ENCODE assay signal across 20 cellular contexts in the genomic region with DNA sequence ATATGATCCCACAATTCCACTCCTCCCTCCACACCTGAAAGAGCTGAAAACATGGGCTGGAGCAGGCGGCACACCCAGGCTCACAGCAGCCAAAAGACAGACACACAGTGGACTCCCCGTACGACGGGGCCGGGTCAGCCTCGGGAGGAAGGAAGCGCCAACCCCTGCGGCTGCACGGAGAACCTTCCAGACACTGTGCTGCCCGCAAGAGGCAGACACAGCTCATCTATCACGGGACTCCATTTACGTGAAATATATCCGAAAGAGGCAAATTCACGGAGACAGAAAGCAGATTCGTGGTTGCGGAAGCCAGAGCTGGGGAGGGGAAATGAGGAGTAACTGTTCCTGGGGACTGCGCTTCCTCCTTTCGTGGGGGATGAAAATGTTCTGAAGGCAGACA.
"Had no signal": no experiment of that assay in that cellular context is flagged by ENCODE, and none has a peak within 500 bp of the region (broad histone marks: within the 10 kb centered on the region; RNA-seq: fewer than 3 reads in every experiment).

No MANE protein-coding gene starts in this region.

- H3K36me3 ChIP-seq: breast epithelium, esophagus squamous epithelium, SJCRH30, suprapubic skin, transverse colon had no signal

- H3K36me3 Mint-ChIP-seq: activated naive CD4-positive, alpha-beta T cell treated with anti-CD3 and anti-CD28 coated beads, Interleukin-2, amount 10 ng/mL, durations not matched to agents 7 days and 5 days; immature natural killer cell; mesothelial cell of epicardium had no signal

- DNase-seq: activated CD4-positive, alpha-beta T cell treated with anti-CD3 and anti-CD28 coated beads, Interleukin-2, amount 50 U/mL, for 4 hours; activated naive CD4-positive, alpha-beta T cell treated with anti-CD3 and anti-CD28 coated beads, Interleukin-2, amount 10 ng/mL, durations not matched to agents 7 days and 5 days; activated naive CD8-positive, alpha-beta T cell treated with anti-CD3 and anti-CD28 coated beads, Interleukin-2, amount 50 U/mL, for 24 hours; effector CD8-positive, alpha-beta T cell; esophagus squamous epithelium; immature natural killer cell; nephron progenitor cell; occipital lobe; SJCRH30; transverse colon had no signal

- H3K27me3 Mint-ChIP-seq: activated naive CD8-positive, alpha-beta T cell treated with anti-CD3 and anti-CD28 coated beads, Interleukin-2, amount 50 U/mL, for 24 hours; activated T-cell treated with anti-CD3 and anti-CD28 coated beads, Interleukin-2, amount 50 U/mL, for 24 hours; stimulated activated naive CD8-positive, alpha-beta T cell treated with anti-CD3 and anti-CD28 coated beads, Interleukin-15, amount 100 ng/mL, for 72 hours had no signal

- H3K27ac Mint-ChIP-seq: activated naive CD4-positive, alpha-beta T cell treated with anti-CD3 and anti-CD28 coated beads, Interleukin-2, amount 10 ng/mL, durations not matched to agents 7 days and 5 days; activated naive CD8-positive, alpha-beta T cell treated with anti-CD3 and anti-CD28 coated beads, Interleukin-2, amount 50 U/mL, for 24 hours; activated T-cell treated with anti-CD3 and anti-CD28 coated beads, Interleukin-2, amount 50 U/mL, for 24 hours; activated T-helper 2 cell treated with anti-CD3 and anti-CD28 coated beads, Interferon-gamma antibody, Interleukin-2, Interleukin-4, amounts not matched to agents 10 μg/mL and 5 μg/mL and 100 μg/mL, durations not matched to agents 14 hours and 24 hours and 36 hours; dendritic cell treated with granulocyte-macrophage colony-stimulating factor and Interleukin-4, amounts not matched to agents 40 ng/mL and 50 ng/mL, for 4 days; immature natural killer cell; mesothelial cell of epicardium; nephron progenitor cell; progenitor cell of endocrine pancreas; stimulated activated naive CD8-positive, alpha-beta T cell treated with anti-CD3 and anti-CD28 coated beads, Interleukin-15, amount 100 ng/mL, for 72 hours; T-helper 1 cell treated with Interleukin-12 subunit alpha and Interleukin-12 subunit beta and Interleukin-4 antibody, amounts not matched to agents 30 μg/mL and 1 μg/mL, for 36 hours had no signal

- H3K4me3 ChIP-seq: breast epithelium, esophagus squamous epithelium, SJCRH30, suprapubic skin, transverse colon had no signal

- H3K4me3 Mint-ChIP-seq: activated naive CD4-positive, alpha-beta T cell treated with anti-CD3 and anti-CD28 coated beads, Interleukin-2, amount 10 ng/mL, durations not matched to agents 7 days and 5 days; activated naive CD8-positive, alpha-beta T cell treated with anti-CD3 and anti-CD28 coated beads, Interleukin-2, amount 50 U/mL, for 24 hours; activated T-cell treated with anti-CD3 and anti-CD28 coated beads, Interleukin-2, amount 50 U/mL, for 24 hours; dendritic cell treated with granulocyte-macrophage colony-stimulating factor and Interleukin-4, amounts not matched to agents 40 ng/mL and 50 ng/mL, for 4 days; immature natural killer cell; mesothelial cell of epicardium; nephron progenitor cell; stimulated activated naive CD8-positive, alpha-beta T cell treated with anti-CD3 and anti-CD28 coated beads, Interleukin-15, amount 100 ng/mL, for 72 hours; T-helper 1 cell treated with Interleukin-12 subunit alpha and Interleukin-12 subunit beta and Interleukin-4 antibody, amounts not matched to agents 30 μg/mL and 1 μg/mL, for 36 hours had no signal

- H3K9me3 Mint-ChIP-seq: activated naive CD4-positive, alpha-beta T cell treated with anti-CD3 and anti-CD28 coated beads, Interleukin-2, amount 10 ng/mL, durations not matched to agents 7 days and 5 days; activated naive CD8-positive, alpha-beta T cell treated with anti-CD3 and anti-CD28 coated beads, Interleukin-2, amount 50 U/mL, for 24 hours; activated T-cell treated with anti-CD3 and anti-CD28 coated beads, Interleukin-2, amount 50 U/mL, for 24 hours; activated T-helper 2 cell treated with anti-CD3 and anti-CD28 coated beads, Interferon-gamma antibody, Interleukin-2, Interleukin-4, amounts not matched to agents 10 μg/mL and 5 μg/mL and 100 μg/mL, durations not matched to agents 14 hours and 24 hours and 36 hours; dendritic cell treated with granulocyte-macrophage colony-stimulating factor and Interleukin-4, amounts not matched to agents 40 ng/mL and 50 ng/mL, for 4 days; immature natural killer cell; mesothelial cell of epicardium; nephron progenitor cell; stimulated activated naive CD8-positive, alpha-beta T cell treated with anti-CD3 and anti-CD28 coated beads, Interleukin-15, amount 100 ng/mL, for 72 hours; T-helper 1 cell treated with Interleukin-12 subunit alpha and Interleukin-12 subunit beta and Interleukin-4 antibody, amounts not matched to agents 30 μg/mL and 1 μg/mL, for 36 hours had no signal

- H3K27ac ChIP-seq: breast epithelium, esophagus squamous epithelium, SJCRH30, suprapubic skin, transverse colon, VCaP had no signal

- H3K4me1 ChIP-seq: breast epithelium, SJCRH30, transverse colon had no signal

- H3K9me3 ChIP-seq: breast epithelium, esophagus squamous epithelium, SJCRH30, suprapubic skin, transverse colon had no signal

- ATAC-seq: activated naive CD8-positive, alpha-beta T cell treated with anti-CD3 and anti-CD28 coated beads, Interleukin-2, amount 50 U/mL, for 24 hours; stimulated activated naive CD8-positive, alpha-beta T cell treated with anti-CD3 and anti-CD28 coated beads, Interleukin-15, amount 100 ng/mL, for 72 hours had no signal
